19 cellular contexts compared by ENCODE assay signal in genomic region chr15:74778599-74778970, GRCh38. TPM values are rescaled to one million over a fixed set of nuclear protein-coding genes. Genes with fewer than 3 reads are reported as not detected.
DNase-seq lines count a peak whose midpoint lies in the region; TF ChIP-seq lines count a peak whose summit lies in the region.
"Had no signal": no experiment of that assay in that cellular context is flagged by ENCODE, and none has a peak within 500 bp of the region (broad histone marks: within the 10 kb centered on the region; RNA-seq: fewer than 3 reads in every experiment).

No MANE protein-coding gene starts in this region.

- H3K36me3 ChIP-seq in CD8-positive, alpha-beta memory T cell (ENCODE audit: insufficient read depth, low read length), result no peaks in the 10 kb centered on the region
- peaks cover 11% of the 10 kb centered on the region; the same call in 1 of the 2 replicates for H3K36me3 ChIP-seq in OCI-LY1 (ENCODE audit: insufficient read depth, low read length)
- H3K36me3 ChIP-seq in neutrophil, result no peaks in the 10 kb centered on the region
- H3K36me3 ChIP-seq: heart left ventricle, stomach had no signal

- peaks cover 63 to 80% (median 75%) of the 10 kb centered on the region in 3 donors for H3K4me1 Mint-ChIP-seq in CD8-positive, alpha-beta memory T cell
- H3K4me1 Mint-ChIP-seq in brain, result peaks cover 59% of the 10 kb centered on the region

- DNase-seq in CD8-positive, alpha-beta memory T cell, result no peak
- DNase-seq in C1 segment of cervical spinal cord (lab: John Stamatoyannopoulos, UW), result no peak
- DNase-seq in NCI-H128 (lab: John Stamatoyannopoulos, UW; ENCODE audit: unreplicated experiment), result no peak
- DNase-seq in NCI-H226, result no peak
- DNase-seq: activated effector memory CD4-positive, alpha-beta T cell treated with Interleukin-2 at 50 U/mL for 16 hours; Caco-2; central memory CD4-positive, alpha-beta T cell; GOT3; heart left ventricle; NCI-H2029; stomach had no signal

- POLR2A ChIA-PET in CD8-positive, alpha-beta memory T cell (lab: Charles Lee), result interaction anchor here (2.3 to 6.4 kb wide), 2 partner anchors 9 to 14 kb away, joined by 12 to 89 read pairs; no protein-coding TSS in a partner anchor

- H3K9me2 ChIP-seq in OCI-LY1 (ENCODE audit: low read depth, low read length), result no peaks in the 10 kb centered on the region

- H3K9me3 ChIP-seq in CD8-positive, alpha-beta memory T cell (ENCODE audit: low read length), result no peaks in the 10 kb centered on the region
- H3K9me3 ChIP-seq in OCI-LY1 (ENCODE audit: low read length), result no peaks in the 10 kb centered on the region
- no peaks in the 10 kb centered on the region for H3K9me3 ChIP-seq in neutrophil
- H3K9me3 ChIP-seq: Caco-2, heart left ventricle, SJSA1, stomach had no signal

- no peaks in the 10 kb centered on the region for H4K20me1 ChIP-seq in OCI-LY1 (ENCODE audit: insufficient read depth, low read length)

- peaks cover 67% of the 10 kb centered on the region for H3K4me1 ChIP-seq in CD8-positive, alpha-beta memory T cell (ENCODE audit: insufficient read depth, low read length)
- H3K4me1 ChIP-seq in OCI-LY1 (ENCODE audit: insufficient read depth, low read length, severe bottlenecking) (peaks cover 87% of the 10 kb centered on the region), neutrophil (ENCODE audit: control insufficient read depth in 1 of 2, insufficient read depth in 1 of 2, low read depth in 1 of 2, low read length in 1 of 2) (peaks cover 74 to 90% of the 10 kb centered on the region in 2 experiments)

- no peak overlapping the region for H2AFZ ChIP-seq in OCI-LY1 (ENCODE audit: low read length)

- peaks cover 18% of the 10 kb centered on the region for H3F3A ChIP-seq in OCI-LY1 (ENCODE audit: insufficient read depth, low read length)

- H3K27me3 ChIP-seq in CD8-positive, alpha-beta memory T cell (ENCODE audit: insufficient read depth, low read length, poor library complexity, severe bottlenecking), result no peaks in the 10 kb centered on the region
- H3K27me3 ChIP-seq in OCI-LY1 (ENCODE audit: insufficient read depth, low read length) (no peaks in the 10 kb centered on the region), neutrophil (no peaks in the 10 kb centered on the region)
- H3K27me3 ChIP-seq: heart left ventricle, SJSA1, stomach had no signal

- H3K36me3 Mint-ChIP-seq in CD8-positive, alpha-beta memory T cell, result peaks cover 0 to 14% (median 0%) of the 10 kb centered on the region in 3 donors
- no peaks in the 10 kb centered on the region for H3K36me3 Mint-ChIP-seq in brain
- H3K36me3 Mint-ChIP-seq: WTC11 had no signal

- H3K27ac ChIP-seq in CD8-positive, alpha-beta memory T cell (ENCODE audit: low read depth, low read length), result no peak overlapping the region
- H3K27ac ChIP-seq in OCI-LY1 (ENCODE audit: low read depth, low read length, poor library complexity, severe bottlenecking) (peak overlapping the region; percentile 100), neutrophil (peak overlapping the region; percentile 100)
- H3K27ac ChIP-seq: epithelial cell of prostate, SJSA1 had no signal

- H3K27ac Mint-ChIP-seq in CD8-positive, alpha-beta memory T cell, result peak overlapping the region; percentile 86 to 99 (median 98)
- H3K27ac Mint-ChIP-seq in brain, result peak overlapping the region in 3 of 5 experiments; percentile 47 to 92 (median 62)
- H3K27ac Mint-ChIP-seq: WTC11 had no signal

- peak overlapping the region; percentile 64 to 89 (median 82) for H3K4me3 Mint-ChIP-seq in CD8-positive, alpha-beta memory T cell
- H3K4me3 Mint-ChIP-seq in brain, result peak overlapping the region in 2 of 5 experiments; percentile 1 to 29
- H3K4me3 Mint-ChIP-seq: WTC11 had no signal

- H3K27me3 Mint-ChIP-seq in CD8-positive, alpha-beta memory T cell, result peaks cover 0 to 3% of the 10 kb centered on the region in 2 donors
- peaks cover 5% of the 10 kb centered on the region for H3K27me3 Mint-ChIP-seq in brain

- CTCF ChIA-PET in CD8-positive, alpha-beta memory T cell (lab: Charles Lee), result interaction anchor here (1.1 to 18.5 kb wide), 9 partner anchors 8 to 251 kb away, joined by 3 to 1086 read pairs (median 11); no protein-coding TSS in a partner anchor

- H3K79me2 ChIP-seq in OCI-LY1 (ENCODE audit: insufficient read depth, low read length), result peaks cover 12% of the 10 kb centered on the region

- TF ChIP-seq CTCF in OCI-LY1 (IDR thresholded peaks at IDR 0.05; ENCODE audit: low read length) (no peak), brain (conservative IDR thresholded peaks at IDR 0.05) (no peak), neutrophil (IDR thresholded peaks at IDR 0.05) (no peak)

- H3K9me3 Mint-ChIP-seq in CD8-positive, alpha-beta memory T cell, result no peaks in the 10 kb centered on the region
- peaks cover 0 to 4% (median 0%) of the 10 kb centered on the region in 5 experiments for H3K9me3 Mint-ChIP-seq in brain
- H3K9me3 Mint-ChIP-seq: nephron, WTC11 had no signal

- peak overlapping the region; percentile 68; the same call in 1 of the 2 replicates for H3K9ac ChIP-seq in OCI-LY1 (ENCODE audit: low read length)

- peak overlapping the region; percentile 52 for H3K4me2 ChIP-seq in OCI-LY1 (ENCODE audit: low read length)

- no peak overlapping the region for H3K4me3 ChIP-seq in CD8-positive, alpha-beta memory T cell (ENCODE audit: low read length)
- H3K4me3 ChIP-seq in OCI-LY1 (ENCODE audit: low read depth, low read length, poor library complexity, severe bottlenecking), result no peak overlapping the region
- no peak overlapping the region for H3K4me3 ChIP-seq in neutrophil (ENCODE audit: low read depth in 1 of 2, low read length in 1 of 2)
- H3K4me3 ChIP-seq: heart left ventricle, SJSA1, stomach had no signal

RNA-seq across cellular contexts. Expression of gene CSK, which starts 3.3 kb away (rescaled TPM):
- total RNA-seq in CD8-positive, alpha-beta memory T cell, result 100 to 1,000 TPM; 288 to 294 TPM
- 154 TPM for polyA plus RNA-seq in CD8-positive, alpha-beta memory T cell
- polyA plus RNA-seq in brain (ENCODE audit: insufficient read depth, low read depth, low replicate concordance), result 66.2 TPM

RNA-seq across cellular contexts. Expression of gene CYP1A2, which starts 29.9 kb away (rescaled TPM):
- total RNA-seq in CD8-positive, alpha-beta memory T cell, result not detected
- polyA plus RNA-seq in CD8-positive, alpha-beta memory T cell, result not detected
- not detected for polyA plus RNA-seq in brain (ENCODE audit: insufficient read depth, low read depth, low replicate concordance)
- total RNA-seq: Caco-2, heart left ventricle, right cardiac atrium, SJSA1, stomach, WTC11 had no signal
- polyA plus RNA-seq: heart left ventricle, stomach had no signal

RNA-seq across cellular contexts. Expression of gene LMAN1L, which starts 34.0 kb away (rescaled TPM):
- under 1 TPM in 1 of 2 experiments, not detected in 1; 0.27 TPM for total RNA-seq in CD8-positive, alpha-beta memory T cell
- not detected for polyA plus RNA-seq in CD8-positive, alpha-beta memory T cell
- polyA plus RNA-seq in brain (ENCODE audit: insufficient read depth, low read depth, low replicate concordance), result not detected
- total RNA-seq: Caco-2, SJSA1, WTC11 had no signal
- polyA plus RNA-seq: stomach had no signal

RNA-seq across cellular contexts. Expression of gene CPLX3, which starts 47.8 kb away (rescaled TPM):
- not detected for total RNA-seq in CD8-positive, alpha-beta memory T cell
- polyA plus RNA-seq in CD8-positive, alpha-beta memory T cell, result not detected
- 2.1 TPM for polyA plus RNA-seq in brain (ENCODE audit: insufficient read depth, low read depth, low replicate concordance)
- total RNA-seq: Caco-2, SJSA1 had no signal

RNA-seq across cellular contexts. Expression of gene CYP1A1, which starts 53.3 kb away (rescaled TPM):
- total RNA-seq in CD8-positive, alpha-beta memory T cell, result 1 to 10 TPM; 2.4 to 2.6 TPM
- polyA plus RNA-seq in CD8-positive, alpha-beta memory T cell, result 0.09 TPM
- 0.17 TPM for polyA plus RNA-seq in brain (ENCODE audit: insufficient read depth, low read depth, low replicate concordance)
